Comparison of ENCODE assay signal across 2 cellular contexts in genomic region chr1:28684937-28685336, GRCh38.
A peak's percentile ranks its signal among the peaks of the same experiment; 100 is the strongest.
TF ChIP-seq lines count a peak whose summit lies in the region.

No MANE protein-coding gene starts in this region.

TF ChIP-seq in K562, 482 proteins besides CTCF, POLR2A, EP300 and RAD21 (continues in another document):
- no peak for TF ChIP-seq SNIP1 (IDR thresholded peaks at IDR 0.05; ENCODE audit: low read depth)
- peak; percentile 84 for TF ChIP-seq CBFA2T3 (IDR thresholded peaks at IDR 0.05)
- peak; percentile 56; the same call in 1 of the 2 replicates for TF ChIP-seq TEAD4 (IDR thresholded peaks at IDR 0.05; ENCODE audit: low read length)
- TF ChIP-seq TEAD4 (CRISPR knock-in tag; IDR thresholded peaks at IDR 0.05; ENCODE audit: borderline replicate concordance) = no peak
- TF ChIP-seq HNRNPL (IDR thresholded peaks at IDR 0.05; ENCODE audit: low read depth, low read length) = no peak
- no peak for TF ChIP-seq ZNF134 (CRISPR knock-in tag; conservative IDR thresholded peaks at IDR 0.05)
- TF ChIP-seq DEAF1 (CRISPR knock-in tag; IDR thresholded peaks at IDR 0.05) = no peak
- no peak for TF ChIP-seq HBP1 (CRISPR knock-in tag; IDR thresholded peaks at IDR 0.05)
- no peak for TF ChIP-seq ZBTB9 (CRISPR knock-in tag; IDR thresholded peaks at IDR 0.05)
- TF ChIP-seq, protein P1, sequence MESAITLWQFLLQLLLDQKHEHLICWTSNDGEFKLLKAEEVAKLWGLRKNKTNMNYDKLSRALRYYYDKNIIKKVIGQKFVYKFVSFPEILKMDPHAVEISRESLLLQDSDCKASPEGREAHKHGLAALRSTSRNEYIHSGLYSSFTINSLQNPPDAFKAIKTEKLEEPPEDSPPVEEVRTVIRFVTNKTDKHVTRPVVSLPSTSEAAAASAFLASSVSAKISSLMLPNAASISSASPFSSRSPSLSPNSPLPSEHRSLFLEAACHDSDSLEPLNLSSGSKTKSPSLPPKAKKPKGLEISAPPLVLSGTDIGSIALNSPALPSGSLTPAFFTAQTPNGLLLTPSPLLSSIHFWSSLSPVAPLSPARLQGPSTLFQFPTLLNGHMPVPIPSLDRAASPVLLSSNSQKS (CRISPR knock-in tag; IDR thresholded peaks at IDR 0.05) = no peak
- TF ChIP-seq EZH2 (IDR thresholded peaks at IDR 0.05; ENCODE audit: borderline replicate concordance, low read depth, low read length) = no peak
- TF ChIP-seq, protein P2, sequence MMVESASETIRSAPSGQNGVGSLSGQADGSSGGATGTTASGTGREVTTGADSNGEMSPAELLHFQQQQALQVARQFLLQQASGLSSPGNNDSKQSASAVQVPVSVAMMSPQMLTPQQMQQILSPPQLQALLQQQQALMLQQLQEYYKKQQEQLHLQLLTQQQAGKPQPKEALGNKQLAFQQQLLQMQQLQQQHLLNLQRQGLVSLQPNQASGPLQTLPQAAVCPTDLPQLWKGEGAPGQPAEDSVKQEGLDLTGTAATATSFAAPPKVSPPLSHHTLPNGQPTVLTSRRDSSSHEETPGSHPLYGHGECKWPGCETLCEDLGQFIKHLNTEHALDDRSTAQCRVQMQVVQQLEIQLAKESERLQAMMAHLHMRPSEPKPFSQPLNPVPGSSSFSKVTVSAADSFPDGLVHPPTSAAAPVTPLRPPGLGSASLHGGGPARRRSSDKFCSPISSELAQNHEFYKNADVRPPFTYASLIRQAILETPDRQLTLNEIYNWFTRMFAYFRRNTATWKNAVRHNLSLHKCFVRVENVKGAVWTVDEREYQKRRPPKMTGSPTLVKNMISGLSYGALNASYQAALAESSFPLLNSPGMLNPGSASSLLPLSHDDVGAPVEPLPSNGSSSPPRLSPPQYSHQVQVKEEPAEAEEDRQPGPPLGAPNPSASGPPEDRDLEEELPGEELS (CRISPR knock-in tag; IDR thresholded peaks at IDR 0.05; ENCODE audit: borderline replicate concordance) = no peak
- no peak for TF ChIP-seq GTF2F1 (IDR thresholded peaks at IDR 0.05; ENCODE audit: low read depth, low read length)
- peak; percentile 34; the same call in 1 of the 2 replicates for TF ChIP-seq POLR2AphosphoS5 (IDR thresholded peaks at IDR 0.05; ENCODE audit: control insufficient read depth, insufficient read depth, low read depth, low read length)
- no peak for TF ChIP-seq HNRNPUL1 (IDR thresholded peaks at IDR 0.05; ENCODE audit: low read length)
- TF ChIP-seq ZFP91 (CRISPR knock-in tag; IDR thresholded peaks at IDR 0.05) = no peak
- no peak for TF ChIP-seq ZNF197 (CRISPR knock-in tag; IDR thresholded peaks at IDR 0.05; ENCODE audit: low read depth)

TF ChIP-seq in GM12891, 5 proteins besides CTCF, POLR2A, EP300 and RAD21:
- no peak for TF ChIP-seq TAF1 (IDR thresholded peaks at IDR 0.05; ENCODE audit: low read depth, low read length)
- no peak for TF ChIP-seq POLR2AphosphoS5 (IDR thresholded peaks at IDR 0.05; ENCODE audit: low read depth, low read length)
- TF ChIP-seq SPI1 (IDR thresholded peaks at IDR 0.05; ENCODE audit: low read depth, low read length) = no peak
- no peak for TF ChIP-seq PAX5 (IDR thresholded peaks at IDR 0.05; ENCODE audit: insufficient read depth, low read length, severe bottlenecking)
- no peak for TF ChIP-seq POU2F2 (IDR thresholded peaks at IDR 0.05; ENCODE audit: low read depth, low read length)
